Comparison of ENCODE assay signal across 1 cellular context in the genomic region with DNA sequence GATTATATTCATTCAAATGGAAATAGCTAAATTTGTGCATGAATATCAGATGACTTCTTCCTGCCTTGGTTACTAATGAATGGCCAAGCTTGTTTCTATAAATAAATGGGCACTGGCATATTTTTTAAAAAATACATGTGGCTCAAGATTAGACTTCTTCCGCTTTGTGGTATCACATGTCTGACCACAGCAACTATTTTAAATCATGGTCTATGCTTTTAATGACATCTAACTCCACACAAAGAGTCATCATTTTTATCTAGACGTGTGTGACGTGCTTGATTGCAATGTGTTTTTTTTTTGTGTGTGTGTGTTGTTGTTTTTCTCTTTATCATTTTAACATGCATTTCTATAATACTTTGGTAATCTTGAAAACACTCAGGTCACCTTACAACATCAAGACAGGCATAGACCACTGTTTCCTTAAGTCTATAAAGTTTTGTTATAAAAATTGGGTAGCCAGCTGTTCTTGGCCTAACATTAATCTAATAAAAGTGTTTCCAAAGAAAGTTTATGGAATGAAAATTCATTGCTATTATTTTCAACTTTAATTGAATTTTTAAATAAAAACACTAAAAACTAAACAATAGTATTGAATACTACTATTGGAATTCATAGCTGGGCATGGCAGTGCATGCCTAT.
TF ChIP-seq lines count a peak whose summit lies in the region.

No MANE protein-coding gene starts in this region.

TF ChIP-seq in GM12878, 131 proteins besides CTCF, POLR2A, EP300 and RAD21 (continued from another document and continues in another):
- TF ChIP-seq SIX5 (IDR thresholded peaks at IDR 0.05; ENCODE audit: low read depth, low read length, severe bottlenecking) (no peak), TARDBP (IDR thresholded peaks at IDR 0.05; ENCODE audit: borderline replicate concordance) (no peak), TBL1XR1 (IDR thresholded peaks at IDR 0.05; ENCODE audit: low read depth, low read length) (peak; percentile 81; the same call in 1 of the 2 replicates), ZNF687 (IDR thresholded peaks at IDR 0.05) (no peak), ZNF24 (IDR thresholded peaks at IDR 0.05) (peak; percentile 57; the same call in 1 of the 2 replicates), ZNF384 (IDR thresholded peaks at IDR 0.05; ENCODE audit: borderline replicate concordance, low read depth, low read length) (peak; percentile 90), MEF2B (IDR thresholded peaks at IDR 0.05; ENCODE audit: partially characterized antibody, poor library complexity, severe bottlenecking) (peak; percentile 94), JUNB (IDR thresholded peaks at IDR 0.05) (peak; percentile 5; the same call in 1 of the 2 replicates), BCL11A (IDR thresholded peaks at IDR 0.05; ENCODE audit: low read depth, low read length) (peak; percentile 76), ATF7 (IDR thresholded peaks at IDR 0.05; ENCODE audit: low read depth) (peak; percentile 95), IKZF2 (IDR thresholded peaks at IDR 0.05) (peak; percentile 68 to 73; a peak in 2 of 4 replicates), CREM (IDR thresholded peaks at IDR 0.05; ENCODE audit: low read depth) (peak; percentile 86), MEF2A (IDR thresholded peaks at IDR 0.05; ENCODE audit: insufficient read depth, low read depth, low read length) (peak; percentile 92), SPI1 (IDR thresholded peaks at IDR 0.05; ENCODE audit: borderline replicate concordance, insufficient read depth, low read depth, low read length) (0 out of 2 replicates have a peak, but pooled peaks have one; percentile 13), RB1 (IDR thresholded peaks at IDR 0.05; ENCODE audit: borderline replicate concordance) (0 out of 2 replicates have a peak, but pooled peaks have one; percentile 15), MYB (IDR thresholded peaks at IDR 0.05; ENCODE audit: borderline replicate concordance, low read depth, low read length) (no peak), MXI1 (IDR thresholded peaks at IDR 0.05; ENCODE audit: low read depth, low read length) (peak; percentile 58; the same call in 1 of the 2 replicates), POU2F2 (IDR thresholded peaks at IDR 0.05; ENCODE audit: borderline replicate concordance, low read depth, low read length) (peak; percentile 43; the same call in 1 of the 3 replicates), BMI1 (IDR thresholded peaks at IDR 0.05; ENCODE audit: borderline replicate concordance) (peak; percentile 68; the same call in 1 of the 2 replicates), BHLHE40 (IDR thresholded peaks at IDR 0.05; ENCODE audit: borderline replicate concordance in 1 of 2, low read depth in 2 of 2, low read length in 1 of 2) (peak; percentile 77 to 82), ETV6 (conservative IDR thresholded peaks at IDR 0.05 in 1 of 2, IDR thresholded peaks at IDR 0.05 in 1 of 2; ENCODE audit: borderline replicate concordance in 1 of 2, low read depth in 1 of 2) (no peak), ZNF207 (IDR thresholded peaks at IDR 0.05; ENCODE audit: borderline replicate concordance) (no peak), ZBTB33 (IDR thresholded peaks at IDR 0.05) (no peak), RUNX3 (IDR thresholded peaks at IDR 0.05; ENCODE audit: low read length) (peak; percentile 92), RFX5 (IDR thresholded peaks at IDR 0.05; ENCODE audit: low read depth, low read length) (no peak), TCF3 (IDR thresholded peaks at IDR 0.05; ENCODE audit: borderline replicate concordance, insufficient read depth, low read depth, low read length) (no peak), RAD51 (IDR thresholded peaks at IDR 0.05) (peak; percentile 85), SMC3 (IDR thresholded peaks at IDR 0.05; ENCODE audit: borderline replicate concordance, low read length) (no peak)
- TF ChIP-seq, protein P1, sequence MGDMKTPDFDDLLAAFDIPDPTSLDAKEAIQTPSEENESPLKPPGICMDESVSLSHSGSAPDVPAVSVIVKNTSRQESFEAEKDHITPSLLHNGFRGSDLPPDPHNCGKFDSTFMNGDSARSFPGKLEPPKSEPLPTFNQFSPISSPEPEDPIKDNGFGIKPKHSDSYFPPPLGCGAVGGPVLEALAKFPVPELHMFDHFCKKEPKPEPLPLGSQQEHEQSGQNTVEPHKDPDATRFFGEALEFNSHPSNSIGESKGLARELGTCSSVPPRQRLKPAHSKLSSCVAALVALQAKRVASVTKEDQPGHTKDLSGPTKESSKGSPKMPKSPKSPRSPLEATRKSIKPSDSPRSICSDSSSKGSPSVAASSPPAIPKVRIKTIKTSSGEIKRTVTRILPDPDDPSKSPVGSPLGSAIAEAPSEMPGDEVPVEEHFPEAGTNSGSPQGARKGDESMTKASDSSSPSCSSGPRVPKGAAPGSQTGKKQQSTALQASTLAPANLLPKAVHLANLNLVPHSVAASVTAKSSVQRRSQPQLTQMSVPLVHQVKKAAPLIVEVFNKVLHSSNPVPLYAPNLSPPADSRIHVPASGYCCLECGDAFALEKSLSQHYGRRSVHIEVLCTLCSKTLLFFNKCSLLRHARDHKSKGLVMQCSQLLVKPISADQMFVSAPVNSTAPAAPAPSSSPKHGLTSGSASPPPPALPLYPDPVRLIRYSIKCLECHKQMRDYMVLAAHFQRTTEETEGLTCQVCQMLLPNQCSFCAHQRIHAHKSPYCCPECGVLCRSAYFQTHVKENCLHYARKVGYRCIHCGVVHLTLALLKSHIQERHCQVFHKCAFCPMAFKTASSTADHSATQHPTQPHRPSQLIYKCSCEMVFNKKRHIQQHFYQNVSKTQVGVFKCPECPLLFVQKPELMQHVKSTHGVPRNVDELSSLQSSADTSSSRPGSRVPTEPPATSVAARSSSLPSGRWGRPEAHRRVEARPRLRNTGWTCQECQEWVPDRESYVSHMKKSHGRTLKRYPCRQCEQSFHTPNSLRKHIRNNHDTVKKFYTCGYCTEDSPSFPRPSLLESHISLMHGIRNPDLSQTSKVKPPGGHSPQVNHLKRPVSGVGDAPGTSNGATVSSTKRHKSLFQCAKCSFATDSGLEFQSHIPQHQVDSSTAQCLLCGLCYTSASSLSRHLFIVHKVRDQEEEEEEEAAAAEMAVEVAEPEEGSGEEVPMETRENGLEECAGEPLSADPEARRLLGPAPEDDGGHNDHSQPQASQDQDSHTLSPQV (IDR thresholded peaks at IDR 0.05) = peak; percentile 88
- TF ChIP-seq, protein P2, sequence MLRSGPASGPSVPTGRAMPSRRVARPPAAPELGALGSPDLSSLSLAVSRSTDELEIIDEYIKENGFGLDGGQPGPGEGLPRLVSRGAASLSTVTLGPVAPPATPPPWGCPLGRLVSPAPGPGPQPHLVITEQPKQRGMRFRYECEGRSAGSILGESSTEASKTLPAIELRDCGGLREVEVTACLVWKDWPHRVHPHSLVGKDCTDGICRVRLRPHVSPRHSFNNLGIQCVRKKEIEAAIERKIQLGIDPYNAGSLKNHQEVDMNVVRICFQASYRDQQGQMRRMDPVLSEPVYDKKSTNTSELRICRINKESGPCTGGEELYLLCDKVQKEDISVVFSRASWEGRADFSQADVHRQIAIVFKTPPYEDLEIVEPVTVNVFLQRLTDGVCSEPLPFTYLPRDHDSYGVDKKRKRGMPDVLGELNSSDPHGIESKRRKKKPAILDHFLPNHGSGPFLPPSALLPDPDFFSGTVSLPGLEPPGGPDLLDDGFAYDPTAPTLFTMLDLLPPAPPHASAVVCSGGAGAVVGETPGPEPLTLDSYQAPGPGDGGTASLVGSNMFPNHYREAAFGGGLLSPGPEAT (IDR thresholded peaks at IDR 0.05; ENCODE audit: low read depth) = peak; percentile 69; the same call in 1 of the 2 replicates
- TF ChIP-seq, protein P3, sequence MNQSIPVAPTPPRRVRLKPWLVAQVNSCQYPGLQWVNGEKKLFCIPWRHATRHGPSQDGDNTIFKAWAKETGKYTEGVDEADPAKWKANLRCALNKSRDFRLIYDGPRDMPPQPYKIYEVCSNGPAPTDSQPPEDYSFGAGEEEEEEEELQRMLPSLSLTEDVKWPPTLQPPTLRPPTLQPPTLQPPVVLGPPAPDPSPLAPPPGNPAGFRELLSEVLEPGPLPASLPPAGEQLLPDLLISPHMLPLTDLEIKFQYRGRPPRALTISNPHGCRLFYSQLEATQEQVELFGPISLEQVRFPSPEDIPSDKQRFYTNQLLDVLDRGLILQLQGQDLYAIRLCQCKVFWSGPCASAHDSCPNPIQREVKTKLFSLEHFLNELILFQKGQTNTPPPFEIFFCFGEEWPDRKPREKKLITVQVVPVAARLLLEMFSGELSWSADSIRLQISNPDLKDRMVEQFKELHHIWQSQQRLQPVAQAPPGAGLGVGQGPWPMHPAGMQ (IDR thresholded peaks at IDR 0.05; ENCODE audit: borderline replicate concordance) = no peak
- TF ChIP-seq, protein P4, sequence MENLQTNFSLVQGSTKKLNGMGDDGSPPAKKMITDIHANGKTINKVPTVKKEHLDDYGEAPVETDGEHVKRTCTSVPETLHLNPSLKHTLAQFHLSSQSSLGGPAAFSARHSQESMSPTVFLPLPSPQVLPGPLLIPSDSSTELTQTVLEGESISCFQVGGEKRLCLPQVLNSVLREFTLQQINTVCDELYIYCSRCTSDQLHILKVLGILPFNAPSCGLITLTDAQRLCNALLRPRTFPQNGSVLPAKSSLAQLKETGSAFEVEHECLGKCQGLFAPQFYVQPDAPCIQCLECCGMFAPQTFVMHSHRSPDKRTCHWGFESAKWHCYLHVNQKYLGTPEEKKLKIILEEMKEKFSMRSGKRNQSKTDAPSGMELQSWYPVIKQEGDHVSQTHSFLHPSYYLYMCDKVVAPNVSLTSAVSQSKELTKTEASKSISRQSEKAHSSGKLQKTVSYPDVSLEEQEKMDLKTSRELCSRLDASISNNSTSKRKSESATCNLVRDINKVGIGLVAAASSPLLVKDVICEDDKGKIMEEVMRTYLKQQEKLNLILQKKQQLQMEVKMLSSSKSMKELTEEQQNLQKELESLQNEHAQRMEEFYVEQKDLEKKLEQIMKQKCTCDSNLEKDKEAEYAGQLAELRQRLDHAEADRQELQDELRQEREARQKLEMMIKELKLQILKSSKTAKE (IDR thresholded peaks at IDR 0.05; ENCODE audit: low read depth, poor library complexity, severe bottlenecking) = peak; percentile 97
- TF ChIP-seq, protein P5, sequence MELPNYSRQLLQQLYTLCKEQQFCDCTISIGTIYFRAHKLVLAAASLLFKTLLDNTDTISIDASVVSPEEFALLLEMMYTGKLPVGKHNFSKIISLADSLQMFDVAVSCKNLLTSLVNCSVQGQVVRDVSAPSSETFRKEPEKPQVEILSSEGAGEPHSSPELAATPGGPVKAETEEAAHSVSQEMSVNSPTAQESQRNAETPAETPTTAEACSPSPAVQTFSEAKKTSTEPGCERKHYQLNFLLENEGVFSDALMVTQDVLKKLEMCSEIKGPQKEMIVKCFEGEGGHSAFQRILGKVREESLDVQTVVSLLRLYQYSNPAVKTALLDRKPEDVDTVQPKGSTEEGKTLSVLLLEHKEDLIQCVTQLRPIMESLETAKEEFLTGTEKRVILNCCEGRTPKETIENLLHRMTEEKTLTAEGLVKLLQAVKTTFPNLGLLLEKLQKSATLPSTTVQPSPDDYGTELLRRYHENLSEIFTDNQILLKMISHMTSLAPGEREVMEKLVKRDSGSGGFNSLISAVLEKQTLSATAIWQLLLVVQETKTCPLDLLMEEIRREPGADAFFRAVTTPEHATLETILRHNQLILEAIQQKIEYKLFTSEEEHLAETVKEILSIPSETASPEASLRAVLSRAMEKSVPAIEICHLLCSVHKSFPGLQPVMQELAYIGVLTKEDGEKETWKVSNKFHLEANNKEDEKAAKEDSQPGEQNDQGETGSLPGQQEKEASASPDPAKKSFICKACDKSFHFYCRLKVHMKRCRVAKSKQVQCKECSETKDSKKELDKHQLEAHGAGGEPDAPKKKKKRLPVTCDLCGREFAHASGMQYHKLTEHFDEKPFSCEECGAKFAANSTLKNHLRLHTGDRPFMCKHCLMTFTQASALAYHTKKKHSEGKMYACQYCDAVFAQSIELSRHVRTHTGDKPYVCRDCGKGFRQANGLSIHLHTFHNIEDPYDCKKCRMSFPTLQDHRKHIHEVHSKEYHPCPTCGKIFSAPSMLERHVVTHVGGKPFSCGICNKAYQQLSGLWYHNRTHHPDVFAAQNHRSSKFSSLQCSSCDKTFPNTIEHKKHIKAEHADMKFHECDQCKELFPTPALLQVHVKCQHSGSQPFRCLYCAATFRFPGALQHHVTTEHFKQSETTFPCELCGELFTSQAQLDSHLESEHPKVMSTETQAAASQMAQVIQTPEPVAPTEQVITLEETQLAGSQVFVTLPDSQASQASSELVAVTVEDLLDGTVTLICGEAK (IDR thresholded peaks at IDR 0.05; ENCODE audit: borderline replicate concordance) = peak; percentile 71; the same call in 1 of the 2 replicates
